ENCODE assay signal across 1 cellular context in the genomic region with DNA sequence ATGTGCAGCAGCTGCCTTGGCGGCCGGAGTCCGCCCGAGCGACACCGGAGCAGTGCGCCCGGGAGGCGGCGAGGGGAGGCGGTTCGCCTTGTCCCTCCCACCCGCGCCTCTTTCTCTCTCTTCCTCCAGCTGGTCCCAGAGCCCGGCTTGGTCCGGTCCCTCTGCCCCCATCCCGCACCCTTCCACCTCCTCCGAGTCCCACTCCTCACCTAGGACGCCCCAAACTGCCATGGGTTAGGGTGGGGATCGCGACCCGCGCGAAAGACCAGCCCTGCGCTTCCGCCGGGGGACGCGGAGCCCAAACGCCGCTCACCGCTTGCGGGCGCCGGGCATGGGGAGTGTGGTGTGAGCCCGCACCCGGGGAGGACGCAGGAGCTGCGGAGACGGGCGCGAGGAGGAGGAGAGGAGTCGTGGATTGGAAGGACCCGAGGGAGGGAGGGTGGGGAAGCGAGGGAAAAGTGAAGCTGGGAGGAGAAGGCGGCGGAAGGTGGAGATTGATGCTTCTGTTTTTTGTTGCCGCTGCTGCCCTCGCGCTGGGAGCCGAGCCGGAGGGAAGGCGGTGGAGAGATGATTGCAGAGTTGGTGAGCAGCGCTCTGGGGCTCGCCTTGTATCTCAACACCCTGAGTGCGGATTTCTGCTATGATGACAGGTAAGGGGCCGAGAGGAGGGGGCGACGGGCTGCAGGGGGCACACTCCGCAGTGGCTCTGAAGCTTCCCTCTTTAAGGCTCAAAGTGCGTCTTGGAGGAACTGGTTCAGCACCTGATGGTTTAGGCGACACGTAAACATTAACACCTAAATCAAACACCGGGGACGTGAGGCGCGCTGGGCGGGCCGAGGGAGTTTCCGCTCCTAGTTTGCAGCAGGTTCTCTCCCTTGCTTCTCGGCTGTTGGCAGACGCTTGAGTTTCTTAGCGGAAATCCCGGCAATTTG.
A peak's percentile ranks its signal among the peaks of the same experiment; 100 is the strongest.
TF ChIP-seq lines count a peak whose summit lies in the region.

No MANE protein-coding gene starts in this region.

TF ChIP-seq in HEK293, 187 proteins besides CTCF, POLR2A, EP300 and RAD21 (continued from another document and continues in another):
- TF ChIP-seq, protein P1, sequence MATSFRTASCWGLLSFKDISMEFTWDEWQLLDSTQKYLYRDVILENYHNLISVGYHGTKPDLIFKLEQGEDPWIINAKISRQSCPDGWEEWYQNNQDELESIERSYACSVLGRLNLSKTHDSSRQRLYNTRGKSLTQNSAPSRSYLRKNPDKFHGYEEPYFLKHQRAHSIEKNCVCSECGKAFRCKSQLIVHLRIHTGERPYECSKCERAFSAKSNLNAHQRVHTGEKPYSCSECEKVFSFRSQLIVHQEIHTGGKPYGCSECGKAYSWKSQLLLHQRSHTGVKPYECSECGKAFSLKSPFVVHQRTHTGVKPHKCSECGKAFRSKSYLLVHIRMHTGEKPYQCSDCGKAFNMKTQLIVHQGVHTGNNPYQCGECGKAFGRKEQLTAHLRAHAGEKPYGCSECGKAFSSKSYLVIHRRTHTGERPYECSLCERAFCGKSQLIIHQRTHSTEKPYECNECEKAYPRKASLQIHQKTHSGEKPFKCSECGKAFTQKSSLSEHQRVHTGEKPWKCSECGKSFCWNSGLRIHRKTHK (tag by site-specific recombination; IDR thresholded peaks at IDR 0.05): no peak
- TF ChIP-seq YY2 (tag by site-specific recombination; IDR thresholded peaks at IDR 0.05) (no peak), ZNF132 (tag by site-specific recombination; IDR thresholded peaks at IDR 0.05; ENCODE audit: borderline replicate concordance) (no peak), ZNF19 (tag by site-specific recombination; IDR thresholded peaks at IDR 0.05; ENCODE audit: low read depth) (no peak), ZNF560 (tag by site-specific recombination; IDR thresholded peaks at IDR 0.05; ENCODE audit: borderline replicate concordance) (no peak), ZNF2 (tag by site-specific recombination; IDR thresholded peaks at IDR 0.05) (peak; percentile 27; the same call in 1 of the 2 replicates), SCRT2 (tag by site-specific recombination; IDR thresholded peaks at IDR 0.05) (no peak), ZBTB8A (tag by site-specific recombination; IDR thresholded peaks at IDR 0.05) (peak; percentile 76), ZNF433 (tag by site-specific recombination; IDR thresholded peaks at IDR 0.05; ENCODE audit: low read depth) (no peak), ZNF214 (tag by site-specific recombination; IDR thresholded peaks at IDR 0.05; ENCODE audit: borderline replicate concordance) (no peak), ZNF626 (tag by site-specific recombination; IDR thresholded peaks at IDR 0.05) (no peak), ZNF624 (tag by site-specific recombination; IDR thresholded peaks at IDR 0.05) (no peak), ZNF184 (tag by site-specific recombination; IDR thresholded peaks at IDR 0.05) (no peak), PRDM1 (tag by site-specific recombination; IDR thresholded peaks at IDR 0.05) (no peak), ZNF785 (tag by site-specific recombination; IDR thresholded peaks at IDR 0.05) (no peak), ZBTB20 (tag by site-specific recombination; IDR thresholded peaks at IDR 0.05) (peak; percentile 41; the same call in 1 of the 2 replicates), ZSCAN16 (tag by site-specific recombination; IDR thresholded peaks at IDR 0.05) (no peak), ZNF223 (tag by site-specific recombination; IDR thresholded peaks at IDR 0.05) (no peak), ZNF510 (tag by site-specific recombination; IDR thresholded peaks at IDR 0.05; ENCODE audit: insufficient replicate concordance) (no peak), ZNF292 (tag by site-specific recombination; IDR thresholded peaks at IDR 0.05; ENCODE audit: borderline replicate concordance, low read depth) (no peak), ZNF610 (tag by site-specific recombination; IDR thresholded peaks at IDR 0.05; ENCODE audit: borderline replicate concordance) (no peak), ZNF114 (tag by site-specific recombination; IDR thresholded peaks at IDR 0.05) (no peak), ZNF596 (tag by site-specific recombination; IDR thresholded peaks at IDR 0.05) (peak; percentile 53; the same call in 1 of the 2 replicates), ZBTB21 (tag by site-specific recombination; IDR thresholded peaks at IDR 0.05) (no peak), IKZF3 (tag by site-specific recombination; IDR thresholded peaks at IDR 0.05) (no peak), OVOL3 (tag by site-specific recombination; IDR thresholded peaks at IDR 0.05) (no peak), KLF8 (tag by site-specific recombination; IDR thresholded peaks at IDR 0.05) (peak; percentile 7; the same call in 1 of the 2 replicates), SP3 (tag by site-specific recombination; IDR thresholded peaks at IDR 0.05) (peak; percentile 47), ZNF654 (tag by site-specific recombination; IDR thresholded peaks at IDR 0.05; ENCODE audit: low read depth) (no peak), ZNF843 (tag by site-specific recombination; IDR thresholded peaks at IDR 0.05) (no peak), ZNF658 (tag by site-specific recombination; IDR thresholded peaks at IDR 0.05) (no peak), KLF9 (tag by site-specific recombination; IDR thresholded peaks at IDR 0.05; ENCODE audit: low read depth) (peak; percentile 71), ZNF354C (tag by site-specific recombination; IDR thresholded peaks at IDR 0.05; ENCODE audit: borderline replicate concordance, low read depth) (no peak), ZNF221 (tag by site-specific recombination; IDR thresholded peaks at IDR 0.05; ENCODE audit: borderline replicate concordance) (no peak), ZNF664 (tag by site-specific recombination; IDR thresholded peaks at IDR 0.05) (no peak), ZNF514 (tag by site-specific recombination; IDR thresholded peaks at IDR 0.05) (no peak), ZBTB17 (tag by site-specific recombination; IDR thresholded peaks at IDR 0.05) (peak; percentile 97), MZF1 (tag by site-specific recombination; IDR thresholded peaks at IDR 0.05; ENCODE audit: borderline replicate concordance) (peak; percentile 40; the same call in 1 of the 2 replicates), MYNN (tag by site-specific recombination; IDR thresholded peaks at IDR 0.05; ENCODE audit: borderline replicate concordance) (no peak), GLIS1 (tag by site-specific recombination; IDR thresholded peaks at IDR 0.05) (0 out of 2 replicates have a peak, but pooled peaks have one; percentile 6), HOXD13 (CRISPR knock-in tag; IDR thresholded peaks at IDR 0.05; ENCODE audit: borderline replicate concordance) (no peak), YY1 (tag by site-specific recombination; IDR thresholded peaks at IDR 0.05) (no peak), ZNF558 (tag by site-specific recombination; IDR thresholded peaks at IDR 0.05) (no peak), ZNF157 (tag by site-specific recombination; IDR thresholded peaks at IDR 0.05) (no peak), TCF7L2 (IDR thresholded peaks at IDR 0.05; ENCODE audit: borderline replicate concordance, low read depth, low read length) (no peak)
- TF ChIP-seq, protein P2, sequence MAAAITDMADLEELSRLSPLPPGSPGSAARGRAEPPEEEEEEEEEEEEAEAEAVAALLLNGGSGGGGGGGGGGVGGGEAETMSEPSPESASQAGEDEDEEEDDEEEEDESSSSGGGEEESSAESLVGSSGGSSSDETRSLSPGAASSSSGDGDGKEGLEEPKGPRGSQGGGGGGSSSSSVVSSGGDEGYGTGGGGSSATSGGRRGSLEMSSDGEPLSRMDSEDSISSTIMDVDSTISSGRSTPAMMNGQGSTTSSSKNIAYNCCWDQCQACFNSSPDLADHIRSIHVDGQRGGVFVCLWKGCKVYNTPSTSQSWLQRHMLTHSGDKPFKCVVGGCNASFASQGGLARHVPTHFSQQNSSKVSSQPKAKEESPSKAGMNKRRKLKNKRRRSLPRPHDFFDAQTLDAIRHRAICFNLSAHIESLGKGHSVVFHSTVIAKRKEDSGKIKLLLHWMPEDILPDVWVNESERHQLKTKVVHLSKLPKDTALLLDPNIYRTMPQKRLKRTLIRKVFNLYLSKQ (tag by site-specific recombination; IDR thresholded peaks at IDR 0.05; ENCODE audit: borderline replicate concordance): no peak
- TF ChIP-seq, protein P3, sequence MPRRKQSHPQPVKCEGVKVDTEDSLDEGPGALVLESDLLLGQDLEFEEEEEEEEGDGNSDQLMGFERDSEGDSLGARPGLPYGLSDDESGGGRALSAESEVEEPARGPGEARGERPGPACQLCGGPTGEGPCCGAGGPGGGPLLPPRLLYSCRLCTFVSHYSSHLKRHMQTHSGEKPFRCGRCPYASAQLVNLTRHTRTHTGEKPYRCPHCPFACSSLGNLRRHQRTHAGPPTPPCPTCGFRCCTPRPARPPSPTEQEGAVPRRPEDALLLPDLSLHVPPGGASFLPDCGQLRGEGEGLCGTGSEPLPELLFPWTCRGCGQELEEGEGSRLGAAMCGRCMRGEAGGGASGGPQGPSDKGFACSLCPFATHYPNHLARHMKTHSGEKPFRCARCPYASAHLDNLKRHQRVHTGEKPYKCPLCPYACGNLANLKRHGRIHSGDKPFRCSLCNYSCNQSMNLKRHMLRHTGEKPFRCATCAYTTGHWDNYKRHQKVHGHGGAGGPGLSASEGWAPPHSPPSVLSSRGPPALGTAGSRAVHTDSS (tag by site-specific recombination; IDR thresholded peaks at IDR 0.05): no peak
- TF ChIP-seq, protein P4, sequence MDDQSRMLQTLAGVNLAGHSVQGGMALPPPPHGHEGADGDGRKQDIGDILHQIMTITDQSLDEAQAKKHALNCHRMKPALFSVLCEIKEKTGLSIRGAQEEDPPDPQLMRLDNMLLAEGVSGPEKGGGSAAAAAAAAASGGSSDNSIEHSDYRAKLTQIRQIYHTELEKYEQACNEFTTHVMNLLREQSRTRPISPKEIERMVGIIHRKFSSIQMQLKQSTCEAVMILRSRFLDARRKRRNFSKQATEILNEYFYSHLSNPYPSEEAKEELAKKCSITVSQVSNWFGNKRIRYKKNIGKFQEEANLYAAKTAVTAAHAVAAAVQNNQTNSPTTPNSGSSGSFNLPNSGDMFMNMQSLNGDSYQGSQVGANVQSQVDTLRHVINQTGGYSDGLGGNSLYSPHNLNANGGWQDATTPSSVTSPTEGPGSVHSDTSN (CRISPR knock-in tag; IDR thresholded peaks at IDR 0.05): no peak; the same call in 1 of the 2 replicates
- TF ChIP-seq, protein P5, sequence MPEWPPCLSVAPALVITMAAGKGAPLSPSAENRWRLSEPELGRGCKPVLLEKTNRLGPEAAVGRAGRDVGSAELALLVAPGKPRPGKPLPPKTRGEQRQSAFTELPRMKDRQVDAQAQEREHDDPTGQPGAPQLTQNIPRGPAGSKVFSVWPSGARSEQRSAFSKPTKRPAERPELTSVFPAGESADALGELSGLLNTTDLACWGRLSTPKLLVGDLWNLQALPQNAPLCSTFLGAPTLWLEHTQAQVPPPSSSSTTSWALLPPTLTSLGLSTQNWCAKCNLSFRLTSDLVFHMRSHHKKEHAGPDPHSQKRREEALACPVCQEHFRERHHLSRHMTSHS (tag by site-specific recombination; IDR thresholded peaks at IDR 0.05): no peak
- TF ChIP-seq, protein P6, sequence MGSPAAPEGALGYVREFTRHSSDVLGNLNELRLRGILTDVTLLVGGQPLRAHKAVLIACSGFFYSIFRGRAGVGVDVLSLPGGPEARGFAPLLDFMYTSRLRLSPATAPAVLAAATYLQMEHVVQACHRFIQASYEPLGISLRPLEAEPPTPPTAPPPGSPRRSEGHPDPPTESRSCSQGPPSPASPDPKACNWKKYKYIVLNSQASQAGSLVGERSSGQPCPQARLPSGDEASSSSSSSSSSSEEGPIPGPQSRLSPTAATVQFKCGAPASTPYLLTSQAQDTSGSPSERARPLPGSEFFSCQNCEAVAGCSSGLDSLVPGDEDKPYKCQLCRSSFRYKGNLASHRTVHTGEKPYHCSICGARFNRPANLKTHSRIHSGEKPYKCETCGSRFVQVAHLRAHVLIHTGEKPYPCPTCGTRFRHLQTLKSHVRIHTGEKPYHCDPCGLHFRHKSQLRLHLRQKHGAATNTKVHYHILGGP (tag by site-specific recombination; IDR thresholded peaks at IDR 0.05): no peak
- TF ChIP-seq, protein P7, sequence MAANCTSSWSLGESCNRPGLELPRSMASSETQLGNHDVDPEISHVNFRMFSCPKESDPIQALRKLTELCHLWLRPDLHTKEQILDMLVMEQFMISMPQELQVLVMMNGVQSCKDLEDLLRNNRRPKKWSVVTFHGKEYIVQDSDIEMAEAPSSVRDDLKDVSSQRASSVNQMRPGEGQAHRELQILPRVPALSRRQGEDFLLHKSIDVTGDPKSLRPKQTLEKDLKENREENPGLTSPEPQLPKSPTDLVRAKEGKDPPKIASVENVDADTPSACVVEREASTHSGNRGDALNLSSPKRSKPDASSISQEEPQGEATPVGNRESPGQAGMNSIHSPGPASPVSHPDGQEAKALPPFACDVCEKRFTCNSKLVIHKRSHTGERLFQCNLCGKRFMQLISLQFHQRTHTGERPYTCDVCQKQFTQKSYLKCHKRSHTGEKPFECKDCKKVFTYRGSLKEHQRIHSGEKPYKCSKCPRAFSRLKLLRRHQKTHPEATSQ (tag by site-specific recombination; IDR thresholded peaks at IDR 0.05): no peak
- TF ChIP-seq, protein P8, sequence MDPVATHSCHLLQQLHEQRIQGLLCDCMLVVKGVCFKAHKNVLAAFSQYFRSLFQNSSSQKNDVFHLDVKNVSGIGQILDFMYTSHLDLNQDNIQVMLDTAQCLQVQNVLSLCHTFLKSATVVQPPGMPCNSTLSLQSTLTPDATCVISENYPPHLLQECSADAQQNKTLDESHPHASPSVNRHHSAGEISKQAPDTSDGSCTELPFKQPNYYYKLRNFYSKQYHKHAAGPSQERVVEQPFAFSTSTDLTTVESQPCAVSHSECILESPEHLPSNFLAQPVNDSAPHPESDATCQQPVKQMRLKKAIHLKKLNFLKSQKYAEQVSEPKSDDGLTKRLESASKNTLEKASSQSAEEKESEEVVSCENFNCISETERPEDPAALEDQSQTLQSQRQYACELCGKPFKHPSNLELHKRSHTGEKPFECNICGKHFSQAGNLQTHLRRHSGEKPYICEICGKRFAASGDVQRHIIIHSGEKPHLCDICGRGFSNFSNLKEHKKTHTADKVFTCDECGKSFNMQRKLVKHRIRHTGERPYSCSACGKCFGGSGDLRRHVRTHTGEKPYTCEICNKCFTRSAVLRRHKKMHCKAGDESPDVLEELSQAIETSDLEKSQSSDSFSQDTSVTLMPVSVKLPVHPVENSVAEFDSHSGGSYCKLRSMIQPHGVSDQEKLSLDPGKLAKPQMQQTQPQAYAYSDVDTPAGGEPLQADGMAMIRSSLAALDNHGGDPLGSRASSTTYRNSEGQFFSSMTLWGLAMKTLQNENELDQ (tag by site-specific recombination; IDR thresholded peaks at IDR 0.05; ENCODE audit: low read depth): no peak
- TF ChIP-seq, protein P9, sequence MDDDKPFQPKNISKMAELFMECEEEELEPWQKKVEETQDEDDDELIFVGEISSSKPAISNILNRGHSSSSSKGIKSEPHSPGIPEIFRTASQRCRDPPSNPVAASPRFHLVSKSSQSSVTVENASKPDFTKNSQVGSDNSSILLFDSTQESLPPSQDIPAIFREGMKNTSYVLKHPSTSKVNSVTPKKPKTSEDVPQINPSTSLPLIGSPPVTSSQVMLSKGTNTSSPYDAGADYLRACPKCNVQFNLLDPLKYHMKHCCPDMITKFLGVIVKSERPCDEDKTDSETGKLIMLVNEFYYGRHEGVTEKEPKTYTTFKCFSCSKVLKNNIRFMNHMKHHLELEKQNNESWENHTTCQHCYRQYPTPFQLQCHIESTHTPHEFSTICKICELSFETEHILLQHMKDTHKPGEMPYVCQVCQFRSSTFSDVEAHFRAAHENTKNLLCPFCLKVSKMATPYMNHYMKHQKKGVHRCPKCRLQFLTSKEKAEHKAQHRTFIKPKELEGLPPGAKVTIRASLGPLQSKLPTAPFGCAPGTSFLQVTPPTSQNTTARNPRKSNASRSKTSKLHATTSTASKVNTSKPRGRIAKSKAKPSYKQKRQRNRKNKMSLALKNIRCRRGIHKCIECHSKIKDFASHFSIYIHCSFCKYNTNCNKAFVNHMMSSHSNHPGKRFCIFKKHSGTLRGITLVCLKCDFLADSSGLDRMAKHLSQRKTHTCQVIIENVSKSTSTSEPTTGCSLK (tag by site-specific recombination; IDR thresholded peaks at IDR 0.05): no peak
